ENCODE assay signal across 1 cellular context in the genomic region with DNA sequence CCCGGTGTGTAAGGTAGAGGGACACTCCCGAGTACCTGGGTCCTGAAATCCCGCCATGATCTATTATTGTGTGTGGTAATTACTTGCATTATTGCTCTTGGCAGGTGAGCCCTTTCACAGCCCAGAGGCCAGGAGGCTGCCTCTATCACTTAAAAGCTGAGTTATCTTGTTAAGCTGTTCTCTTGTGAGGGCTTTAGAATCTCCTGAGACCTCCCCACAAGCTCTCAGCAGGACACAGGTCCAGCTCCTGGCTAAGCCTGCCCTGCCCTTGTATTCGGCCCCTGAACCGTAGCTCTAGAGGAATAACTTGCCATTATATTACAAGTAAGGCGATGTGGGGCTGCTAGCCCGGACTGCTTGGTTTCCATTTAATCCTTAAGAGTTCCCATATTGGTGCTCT.
TF ChIP-seq lines count a peak whose summit lies in the region.

No MANE protein-coding gene starts in this region.

TF ChIP-seq in HCT116, 20 proteins besides CTCF, POLR2A, EP300 and RAD21 (continued from another document):
- TF ChIP-seq, protein P1, sequence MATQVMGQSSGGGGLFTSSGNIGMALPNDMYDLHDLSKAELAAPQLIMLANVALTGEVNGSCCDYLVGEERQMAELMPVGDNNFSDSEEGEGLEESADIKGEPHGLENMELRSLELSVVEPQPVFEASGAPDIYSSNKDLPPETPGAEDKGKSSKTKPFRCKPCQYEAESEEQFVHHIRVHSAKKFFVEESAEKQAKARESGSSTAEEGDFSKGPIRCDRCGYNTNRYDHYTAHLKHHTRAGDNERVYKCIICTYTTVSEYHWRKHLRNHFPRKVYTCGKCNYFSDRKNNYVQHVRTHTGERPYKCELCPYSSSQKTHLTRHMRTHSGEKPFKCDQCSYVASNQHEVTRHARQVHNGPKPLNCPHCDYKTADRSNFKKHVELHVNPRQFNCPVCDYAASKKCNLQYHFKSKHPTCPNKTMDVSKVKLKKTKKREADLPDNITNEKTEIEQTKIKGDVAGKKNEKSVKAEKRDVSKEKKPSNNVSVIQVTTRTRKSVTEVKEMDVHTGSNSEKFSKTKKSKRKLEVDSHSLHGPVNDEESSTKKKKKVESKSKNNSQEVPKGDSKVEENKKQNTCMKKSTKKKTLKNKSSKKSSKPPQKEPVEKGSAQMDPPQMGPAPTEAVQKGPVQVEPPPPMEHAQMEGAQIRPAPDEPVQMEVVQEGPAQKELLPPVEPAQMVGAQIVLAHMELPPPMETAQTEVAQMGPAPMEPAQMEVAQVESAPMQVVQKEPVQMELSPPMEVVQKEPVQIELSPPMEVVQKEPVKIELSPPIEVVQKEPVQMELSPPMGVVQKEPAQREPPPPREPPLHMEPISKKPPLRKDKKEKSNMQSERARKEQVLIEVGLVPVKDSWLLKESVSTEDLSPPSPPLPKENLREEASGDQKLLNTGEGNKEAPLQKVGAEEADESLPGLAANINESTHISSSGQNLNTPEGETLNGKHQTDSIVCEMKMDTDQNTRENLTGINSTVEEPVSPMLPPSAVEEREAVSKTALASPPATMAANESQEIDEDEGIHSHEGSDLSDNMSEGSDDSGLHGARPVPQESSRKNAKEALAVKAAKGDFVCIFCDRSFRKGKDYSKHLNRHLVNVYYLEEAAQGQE (IDR thresholded peaks at IDR 0.05; ENCODE audit: low read depth) = no peak
- TF ChIP-seq SRF (IDR thresholded peaks at IDR 0.05; ENCODE audit: low read depth) = no peak
- TF ChIP-seq ELF1 (IDR thresholded peaks at IDR 0.05; ENCODE audit: borderline replicate concordance, low read depth) = no peak
- TF ChIP-seq EZH2phosphoT487 (IDR thresholded peaks at IDR 0.05; ENCODE audit: borderline replicate concordance) = no peak
- no peak for TF ChIP-seq EGR1 (IDR thresholded peaks at IDR 0.05; ENCODE audit: low read depth)
- TF ChIP-seq FOSL1 (IDR thresholded peaks at IDR 0.05; ENCODE audit: low read depth) = no peak
